Comparison of ENCODE assay signal across 1 cellular context in genomic region chr17:75694536-75694935, GRCh38.
TF ChIP-seq lines count a peak whose summit lies in the region.

No MANE protein-coding gene starts in this region.

TF ChIP-seq in WTC11, 78 proteins besides CTCF, POLR2A, EP300 and RAD21 (continued from another document):
- TF ChIP-seq STAT6 (CRISPR knock-in tag; conservative IDR thresholded peaks at IDR 0.05; ENCODE audit: low read depth) = no peak
- TF ChIP-seq GRHL2 (CRISPR knock-in tag; IDR thresholded peaks at IDR 0.05; ENCODE audit: insufficient replicate concordance, severe bottlenecking) = no peak
- TF ChIP-seq NFATC4 (CRISPR knock-in tag; IDR thresholded peaks at IDR 0.05) = no peak
- no peak for TF ChIP-seq PREB (CRISPR knock-in tag; IDR thresholded peaks at IDR 0.05; ENCODE audit: borderline replicate concordance)
- TF ChIP-seq USF1 (CRISPR knock-in tag; IDR thresholded peaks at IDR 0.05) = no peak
- no peak for TF ChIP-seq ATF6 (CRISPR knock-in tag; IDR thresholded peaks at IDR 0.05)
- TF ChIP-seq GABPB1 (CRISPR knock-in tag; IDR thresholded peaks at IDR 0.05) = no peak
- no peak for TF ChIP-seq SMAD4 (CRISPR knock-in tag; IDR thresholded peaks at IDR 0.05)
TF ChIP-seq in WTC11: peak in this region for 0.
